ENCODE assay signal across 1 cellular context in the genomic region with DNA sequence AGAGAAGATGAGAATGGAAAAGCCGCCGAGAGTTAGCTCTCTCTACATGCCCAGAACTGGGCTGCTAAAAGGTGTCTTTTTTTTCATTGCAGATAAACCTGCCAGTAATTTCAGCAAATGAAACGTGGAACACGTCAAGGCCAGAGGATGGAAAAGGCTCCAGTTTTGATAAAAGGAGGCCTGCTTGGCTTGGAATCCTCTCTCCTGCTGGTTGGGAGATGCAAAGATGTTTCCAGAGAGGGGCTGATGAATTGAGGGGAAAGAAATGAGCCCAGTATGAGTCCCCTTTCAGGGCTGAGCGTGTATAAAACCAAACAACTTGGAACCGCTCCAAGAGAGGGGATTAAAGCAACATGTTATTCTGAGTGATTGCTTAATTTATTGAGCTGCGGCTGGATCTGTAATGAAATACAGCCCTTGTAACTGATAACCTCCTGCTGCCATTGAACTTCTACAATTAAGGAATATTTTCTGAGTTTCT.
A peak's percentile ranks its signal among the peaks of the same experiment; 100 is the strongest.
TF ChIP-seq lines count a peak whose summit lies in the region.

No MANE protein-coding gene starts in this region.

TF ChIP-seq in HEK293, 187 proteins besides CTCF, POLR2A, EP300 and RAD21 (continued from another document):
- TF ChIP-seq, protein P1, sequence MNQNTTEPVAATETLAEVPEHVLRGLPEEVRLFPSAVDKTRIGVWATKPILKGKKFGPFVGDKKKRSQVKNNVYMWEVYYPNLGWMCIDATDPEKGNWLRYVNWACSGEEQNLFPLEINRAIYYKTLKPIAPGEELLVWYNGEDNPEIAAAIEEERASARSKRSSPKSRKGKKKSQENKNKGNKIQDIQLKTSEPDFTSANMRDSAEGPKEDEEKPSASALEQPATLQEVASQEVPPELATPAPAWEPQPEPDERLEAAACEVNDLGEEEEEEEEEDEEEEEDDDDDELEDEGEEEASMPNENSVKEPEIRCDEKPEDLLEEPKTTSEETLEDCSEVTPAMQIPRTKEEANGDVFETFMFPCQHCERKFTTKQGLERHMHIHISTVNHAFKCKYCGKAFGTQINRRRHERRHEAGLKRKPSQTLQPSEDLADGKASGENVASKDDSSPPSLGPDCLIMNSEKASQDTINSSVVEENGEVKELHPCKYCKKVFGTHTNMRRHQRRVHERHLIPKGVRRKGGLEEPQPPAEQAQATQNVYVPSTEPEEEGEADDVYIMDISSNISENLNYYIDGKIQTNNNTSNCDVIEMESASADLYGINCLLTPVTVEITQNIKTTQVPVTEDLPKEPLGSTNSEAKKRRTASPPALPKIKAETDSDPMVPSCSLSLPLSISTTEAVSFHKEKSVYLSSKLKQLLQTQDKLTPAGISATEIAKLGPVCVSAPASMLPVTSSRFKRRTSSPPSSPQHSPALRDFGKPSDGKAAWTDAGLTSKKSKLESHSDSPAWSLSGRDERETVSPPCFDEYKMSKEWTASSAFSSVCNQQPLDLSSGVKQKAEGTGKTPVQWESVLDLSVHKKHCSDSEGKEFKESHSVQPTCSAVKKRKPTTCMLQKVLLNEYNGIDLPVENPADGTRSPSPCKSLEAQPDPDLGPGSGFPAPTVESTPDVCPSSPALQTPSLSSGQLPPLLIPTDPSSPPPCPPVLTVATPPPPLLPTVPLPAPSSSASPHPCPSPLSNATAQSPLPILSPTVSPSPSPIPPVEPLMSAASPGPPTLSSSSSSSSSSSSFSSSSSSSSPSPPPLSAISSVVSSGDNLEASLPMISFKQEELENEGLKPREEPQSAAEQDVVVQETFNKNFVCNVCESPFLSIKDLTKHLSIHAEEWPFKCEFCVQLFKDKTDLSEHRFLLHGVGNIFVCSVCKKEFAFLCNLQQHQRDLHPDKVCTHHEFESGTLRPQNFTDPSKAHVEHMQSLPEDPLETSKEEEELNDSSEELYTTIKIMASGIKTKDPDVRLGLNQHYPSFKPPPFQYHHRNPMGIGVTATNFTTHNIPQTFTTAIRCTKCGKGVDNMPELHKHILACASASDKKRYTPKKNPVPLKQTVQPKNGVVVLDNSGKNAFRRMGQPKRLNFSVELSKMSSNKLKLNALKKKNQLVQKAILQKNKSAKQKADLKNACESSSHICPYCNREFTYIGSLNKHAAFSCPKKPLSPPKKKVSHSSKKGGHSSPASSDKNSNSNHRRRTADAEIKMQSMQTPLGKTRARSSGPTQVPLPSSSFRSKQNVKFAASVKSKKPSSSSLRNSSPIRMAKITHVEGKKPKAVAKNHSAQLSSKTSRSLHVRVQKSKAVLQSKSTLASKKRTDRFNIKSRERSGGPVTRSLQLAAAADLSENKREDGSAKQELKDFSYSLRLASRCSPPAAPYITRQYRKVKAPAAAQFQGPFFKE (tag by site-specific recombination; IDR thresholded peaks at IDR 0.05; ENCODE audit: borderline replicate concordance) = no peak
- TF ChIP-seq ZNF513 (tag by site-specific recombination; IDR thresholded peaks at IDR 0.05) = no peak
- TF ChIP-seq ZBTB20 (tag by site-specific recombination; IDR thresholded peaks at IDR 0.05) = 0 out of 2 replicates have a peak, but pooled peaks have one; percentile 25
- no peak for TF ChIP-seq YY2 (tag by site-specific recombination; IDR thresholded peaks at IDR 0.05)
- TF ChIP-seq PRDM10 (tag by site-specific recombination; IDR thresholded peaks at IDR 0.05) = peak; percentile 90
- no peak for TF ChIP-seq ZNF221 (tag by site-specific recombination; IDR thresholded peaks at IDR 0.05; ENCODE audit: borderline replicate concordance)
- no peak for TF ChIP-seq ZNF19 (tag by site-specific recombination; IDR thresholded peaks at IDR 0.05; ENCODE audit: low read depth)
- TF ChIP-seq ZNF423 (tag by site-specific recombination; IDR thresholded peaks at IDR 0.05) = no peak
- peak; percentile 80 for TF ChIP-seq ZXDB (tag by site-specific recombination; IDR thresholded peaks at IDR 0.05)
- TF ChIP-seq ZNF529 (tag by site-specific recombination; IDR thresholded peaks at IDR 0.05; ENCODE audit: insufficient replicate concordance) = no peak
- peak; percentile 58; the same call in 1 of the 2 replicates for TF ChIP-seq ZFP69B (tag by site-specific recombination; IDR thresholded peaks at IDR 0.05)
- TF ChIP-seq ZNF660 (tag by site-specific recombination; IDR thresholded peaks at IDR 0.05) = peak; percentile 87
- peak; percentile 91 for TF ChIP-seq SCRT1 (tag by site-specific recombination; IDR thresholded peaks at IDR 0.05; ENCODE audit: borderline replicate concordance)
- TF ChIP-seq ZNF354C (tag by site-specific recombination; IDR thresholded peaks at IDR 0.05; ENCODE audit: borderline replicate concordance, low read depth) = no peak
- TF ChIP-seq ZFP37 (tag by site-specific recombination; IDR thresholded peaks at IDR 0.05) = no peak
- TF ChIP-seq ZNF521 (tag by site-specific recombination; IDR thresholded peaks at IDR 0.05) = no peak
- TF ChIP-seq ZNF76 (tag by site-specific recombination; IDR thresholded peaks at IDR 0.05; ENCODE audit: borderline replicate concordance, low read depth) = no peak
- no peak for TF ChIP-seq ZNF433 (tag by site-specific recombination; IDR thresholded peaks at IDR 0.05; ENCODE audit: low read depth)
- no peak for TF ChIP-seq ZSCAN4 (tag by site-specific recombination; IDR thresholded peaks at IDR 0.05)
- no peak for TF ChIP-seq ZNF677 (tag by site-specific recombination; IDR thresholded peaks at IDR 0.05)
- TF ChIP-seq, protein P2, sequence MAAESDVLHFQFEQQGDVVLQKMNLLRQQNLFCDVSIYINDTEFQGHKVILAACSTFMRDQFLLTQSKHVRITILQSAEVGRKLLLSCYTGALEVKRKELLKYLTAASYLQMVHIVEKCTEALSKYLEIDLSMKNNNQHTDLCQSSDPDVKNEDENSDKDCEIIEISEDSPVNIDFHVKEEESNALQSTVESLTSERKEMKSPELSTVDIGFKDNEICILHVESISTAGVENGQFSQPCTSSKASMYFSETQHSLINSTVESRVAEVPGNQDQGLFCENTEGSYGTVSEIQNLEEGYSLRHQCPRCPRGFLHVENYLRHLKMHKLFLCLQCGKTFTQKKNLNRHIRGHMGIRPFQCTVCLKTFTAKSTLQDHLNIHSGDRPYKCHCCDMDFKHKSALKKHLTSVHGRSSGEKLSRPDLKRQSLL (tag by site-specific recombination; IDR thresholded peaks at IDR 0.05) = 0 out of 2 replicates have a peak, but pooled peaks have one; percentile 40
